In the genomic region with DNA sequence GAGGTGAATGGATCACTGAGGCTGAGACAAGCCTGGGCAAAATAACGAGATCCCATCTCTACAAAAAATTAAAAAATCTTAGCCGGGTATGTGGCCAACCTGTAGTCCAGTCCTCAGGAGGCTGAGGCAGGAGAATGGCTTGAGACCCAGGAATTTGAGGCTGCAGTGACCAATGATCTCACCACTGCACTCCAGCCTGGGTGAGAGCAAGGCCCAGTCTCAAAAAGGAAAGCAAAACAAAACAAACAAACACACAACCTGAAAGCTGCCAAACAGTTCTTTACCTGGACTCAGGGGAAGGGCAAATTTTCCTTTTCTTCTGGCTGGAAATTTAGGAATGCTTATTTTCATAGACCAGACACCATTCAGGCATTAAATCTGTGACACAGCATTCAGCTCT, we compare ENCODE assay signal across 1 cellular context.
TF ChIP-seq lines count a peak whose summit lies in the region.

No MANE protein-coding gene starts in this region.

TF ChIP-seq in GM23338, 12 proteins besides CTCF, POLR2A, EP300 and RAD21 (continued from another document):
- TF ChIP-seq, protein P1, sequence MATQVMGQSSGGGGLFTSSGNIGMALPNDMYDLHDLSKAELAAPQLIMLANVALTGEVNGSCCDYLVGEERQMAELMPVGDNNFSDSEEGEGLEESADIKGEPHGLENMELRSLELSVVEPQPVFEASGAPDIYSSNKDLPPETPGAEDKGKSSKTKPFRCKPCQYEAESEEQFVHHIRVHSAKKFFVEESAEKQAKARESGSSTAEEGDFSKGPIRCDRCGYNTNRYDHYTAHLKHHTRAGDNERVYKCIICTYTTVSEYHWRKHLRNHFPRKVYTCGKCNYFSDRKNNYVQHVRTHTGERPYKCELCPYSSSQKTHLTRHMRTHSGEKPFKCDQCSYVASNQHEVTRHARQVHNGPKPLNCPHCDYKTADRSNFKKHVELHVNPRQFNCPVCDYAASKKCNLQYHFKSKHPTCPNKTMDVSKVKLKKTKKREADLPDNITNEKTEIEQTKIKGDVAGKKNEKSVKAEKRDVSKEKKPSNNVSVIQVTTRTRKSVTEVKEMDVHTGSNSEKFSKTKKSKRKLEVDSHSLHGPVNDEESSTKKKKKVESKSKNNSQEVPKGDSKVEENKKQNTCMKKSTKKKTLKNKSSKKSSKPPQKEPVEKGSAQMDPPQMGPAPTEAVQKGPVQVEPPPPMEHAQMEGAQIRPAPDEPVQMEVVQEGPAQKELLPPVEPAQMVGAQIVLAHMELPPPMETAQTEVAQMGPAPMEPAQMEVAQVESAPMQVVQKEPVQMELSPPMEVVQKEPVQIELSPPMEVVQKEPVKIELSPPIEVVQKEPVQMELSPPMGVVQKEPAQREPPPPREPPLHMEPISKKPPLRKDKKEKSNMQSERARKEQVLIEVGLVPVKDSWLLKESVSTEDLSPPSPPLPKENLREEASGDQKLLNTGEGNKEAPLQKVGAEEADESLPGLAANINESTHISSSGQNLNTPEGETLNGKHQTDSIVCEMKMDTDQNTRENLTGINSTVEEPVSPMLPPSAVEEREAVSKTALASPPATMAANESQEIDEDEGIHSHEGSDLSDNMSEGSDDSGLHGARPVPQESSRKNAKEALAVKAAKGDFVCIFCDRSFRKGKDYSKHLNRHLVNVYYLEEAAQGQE (IDR thresholded peaks at IDR 0.05; ENCODE audit: unreplicated experiment), result no peak
- TF ChIP-seq POLR2AphosphoS5 (IDR thresholded peaks at IDR 0.05; ENCODE audit: low read depth) (no peak), JUNB (IDR thresholded peaks at IDR 0.05; ENCODE audit: unreplicated experiment) (no peak), EZH2phosphoT487 (IDR thresholded peaks at IDR 0.05; ENCODE audit: unreplicated experiment) (no peak)
TF ChIP-seq in GM23338: peak in this region for 0.
